In genomic region chr10:3805227-3805790, GRCh38 we compare ENCODE assay signal across 8 cellular contexts. TPM values are rescaled to one million over a fixed set of nuclear protein-coding genes. Genes with fewer than 3 reads are reported as not detected.
A peak's percentile ranks its signal among the peaks of the same experiment; 100 is the strongest.
DNase-seq lines count a peak whose midpoint lies in the region; ATAC-seq and TF ChIP-seq lines count a peak whose summit lies in the region.

No MANE protein-coding gene starts in this region.

- H3K27me3 ChIP-seq in muscle layer of duodenum (ENCODE audit: low read depth, low read length) = no peaks in the 10 kb centered on the region

- H3K4me3 Mint-ChIP-seq in central memory CD8-positive, alpha-beta T cell = peak overlapping the region; percentile 57
- no peak overlapping the region for H3K4me3 Mint-ChIP-seq in WTC11

- H3K4me1 Mint-ChIP-seq in central memory CD8-positive, alpha-beta T cell = peaks cover 58% of the 10 kb centered on the region
- peaks cover 38% of the 10 kb centered on the region for H3K4me1 Mint-ChIP-seq in WTC11

- POLR2A ChIA-PET in WTC11 (lab: Charles Lee) = interaction anchor here (1.5 kb wide), 1 partner anchor 20 kb away, joined by 6 read pairs; the partner anchor contains the start of gene KLF6

- H3K27ac Mint-ChIP-seq in central memory CD8-positive, alpha-beta T cell (ENCODE audit: low read depth) = no peak overlapping the region
- H3K27ac Mint-ChIP-seq in WTC11 = no peak overlapping the region

- TF ChIP-seq CTCF in WTC11 (IDR thresholded peaks at IDR 0.05) = no peak

- H3K9me3 ChIP-seq in muscle layer of duodenum (ENCODE audit: control insufficient read depth in 1 of 2, low read length in 2 of 2) = no peaks in the 10 kb centered on the region

- no peaks in the 10 kb centered on the region for H3K27me3 Mint-ChIP-seq in central memory CD8-positive, alpha-beta T cell
- no peaks in the 10 kb centered on the region for H3K27me3 Mint-ChIP-seq in WTC11 (ENCODE audit: low read depth)

- peaks cover 0 to 20% of the 10 kb centered on the region in 2 donors for H3K36me3 ChIP-seq in muscle layer of duodenum (ENCODE audit: control insufficient read depth in 1 of 2, insufficient read depth in 2 of 2, low read length in 2 of 2)

- H3K36me3 Mint-ChIP-seq in central memory CD8-positive, alpha-beta T cell (ENCODE audit: insufficient read depth) = peaks cover 38% of the 10 kb centered on the region
- no peaks in the 10 kb centered on the region for H3K36me3 Mint-ChIP-seq in WTC11

- peak; percentile 40 for DNase-seq in activated CD8-positive, alpha-beta memory T cell treated with anti-CD3 and anti-CD28 coated beads, Interleukin-2, amount 50 U/mL, for 4 hours
- DNase-seq in activated CD8-positive, alpha-beta memory T cell treated with anti-CD3 and anti-CD28 coated beads for 24 hours = no peak
- peak in 1 of 2 donors; percentile 74 for DNase-seq in central memory CD8-positive, alpha-beta T cell (ENCODE audit: low spot score in 2 of 2)
- DNase-seq in cerebellar nuclear complex (lab: John Stamatoyannopoulos, UW) (no peak), WTC11 (ENCODE audit: low spot score) (no peak)

- no peaks in the 10 kb centered on the region for H3K9me3 Mint-ChIP-seq in central memory CD8-positive, alpha-beta T cell
- no peaks in the 10 kb centered on the region for H3K9me3 Mint-ChIP-seq in WTC11

- CTCF ChIA-PET in WTC11 (lab: Charles Lee) = no interaction called here

- ATAC-seq in HG03196 (IDR thresholded peaks at IDR 0.05; ENCODE audit: unreplicated experiment) (peak; percentile 52), SK-N-SH treated with all-trans-retinoic acid at 6 μM for 48 hours (peak; percentile 65), WTC11 (no peak)
- peak; percentile 73 for ATAC-seq in central memory CD8-positive, alpha-beta T cell (replicated peaks; ENCODE audit: extremely low read depth, poor library complexity, severe bottlenecking)

- H3K4me3 ChIP-seq in muscle layer of duodenum (ENCODE audit: low read depth in 1 of 2, low read length in 2 of 2) = peak overlapping the region in 1 of 2 donors; percentile 7

- H3K27ac ChIP-seq in muscle layer of duodenum (ENCODE audit: low read length) = peak overlapping the region; percentile 93

- peaks cover 9 to 26% of the 10 kb centered on the region in 2 donors for H3K4me1 ChIP-seq in muscle layer of duodenum (ENCODE audit: control insufficient read depth in 1 of 2, insufficient read depth in 2 of 2, low read length in 2 of 2)

TF ChIP-seq in SK-N-SH treated with all-trans-retinoic acid at 6 μM for 48 hours, 23 proteins besides CTCF, POLR2A, EP300 and RAD21:
- no peak for TF ChIP-seq ZNF70 (CRISPR knock-in tag; IDR thresholded peaks at IDR 0.05)
- 0 out of 2 replicates have a peak, but pooled peaks have one; percentile 46 for TF ChIP-seq CSDC2 (CRISPR knock-in tag; IDR thresholded peaks at IDR 0.05)
- no peak for TF ChIP-seq PATZ1 (CRISPR knock-in tag; IDR thresholded peaks at IDR 0.05; ENCODE audit: borderline replicate concordance)
- 0 out of 2 replicates have a peak, but pooled peaks have one; percentile 3 for TF ChIP-seq ISL1 (CRISPR knock-in tag; IDR thresholded peaks at IDR 0.05)
- no peak for TF ChIP-seq PPARA (CRISPR knock-in tag; IDR thresholded peaks at IDR 0.05; ENCODE audit: borderline replicate concordance)
- no peak for TF ChIP-seq RARB (CRISPR knock-in tag; IDR thresholded peaks at IDR 0.05)
- no peak for TF ChIP-seq ESRRG (CRISPR knock-in tag; IDR thresholded peaks at IDR 0.05)
- no peak for TF ChIP-seq ARNTL (CRISPR knock-in tag; IDR thresholded peaks at IDR 0.05; ENCODE audit: borderline replicate concordance, low read depth)
- no peak for TF ChIP-seq SNAI2 (CRISPR knock-in tag; IDR thresholded peaks at IDR 0.05)

TF ChIP-seq in WTC11, 78 proteins besides CTCF, POLR2A, EP300 and RAD21:
- no peak for TF ChIP-seq HMGA2 (CRISPR knock-in tag; IDR thresholded peaks at IDR 0.05)
- TF ChIP-seq E2F5 (CRISPR knock-in tag; IDR thresholded peaks at IDR 0.05) = no peak
- TF ChIP-seq ZNF263 (CRISPR knock-in tag; IDR thresholded peaks at IDR 0.05; ENCODE audit: low read depth) = no peak
- TF ChIP-seq ZNF232 (CRISPR knock-in tag; IDR thresholded peaks at IDR 0.05) = no peak
- no peak for TF ChIP-seq GRHL2 (CRISPR knock-in tag; IDR thresholded peaks at IDR 0.05; ENCODE audit: insufficient replicate concordance, severe bottlenecking)
- TF ChIP-seq CREB1 (CRISPR knock-in tag; IDR thresholded peaks at IDR 0.05) = no peak
- no peak for TF ChIP-seq ATF2 (CRISPR knock-in tag; IDR thresholded peaks at IDR 0.05; ENCODE audit: borderline replicate concordance, low read depth)
- TF ChIP-seq SP1 (CRISPR knock-in tag; conservative IDR thresholded peaks at IDR 0.05) = no peak
- no peak for TF ChIP-seq ZBTB43 (CRISPR knock-in tag; IDR thresholded peaks at IDR 0.05)
- no peak for TF ChIP-seq ETV6 (CRISPR knock-in tag; IDR thresholded peaks at IDR 0.05)
- TF ChIP-seq PRRX2 (CRISPR knock-in tag; IDR thresholded peaks at IDR 0.05) = no peak
- no peak for TF ChIP-seq ZMAT4 (CRISPR knock-in tag; IDR thresholded peaks at IDR 0.05)
- TF ChIP-seq TEAD1 (CRISPR knock-in tag; IDR thresholded peaks at IDR 0.05) = no peak
- TF ChIP-seq E2F1 (CRISPR knock-in tag; IDR thresholded peaks at IDR 0.05) = no peak
TF ChIP-seq in WTC11: peak in this region for 0.

RNA-seq across cellular contexts. Expression of gene KLF6, which starts 20.3 kb away (rescaled TPM):
- 25.4 to 27.9 TPM (median 27.3 TPM) in 3 replicates for total RNA-seq in WTC11 (2021)
